In genomic region chr1:158285756-158286241, GRCh38 we compare ENCODE assay signal across 1 cellular context.
A peak's percentile ranks its signal among the peaks of the same experiment; 100 is the strongest.
TF ChIP-seq lines count a peak whose summit lies in the region.

No MANE protein-coding gene starts in this region.

TF ChIP-seq in GM12878, 131 proteins besides CTCF, POLR2A, EP300 and RAD21 (continued from another document and continues in another):
- TF ChIP-seq CBX5 (IDR thresholded peaks at IDR 0.05; ENCODE audit: low read depth) (0 out of 2 replicates have a peak, but pooled peaks have one; percentile 58), ZNF24 (IDR thresholded peaks at IDR 0.05) (peak; percentile 67; the same call in 1 of the 2 replicates), ZNF274 (IDR thresholded peaks at IDR 0.05; ENCODE audit: insufficient read depth, insufficient read length) (no peak), RUNX3 (IDR thresholded peaks at IDR 0.05; ENCODE audit: low read length) (peak; percentile 92), POLR2AphosphoS2 (IDR thresholded peaks at IDR 0.05; ENCODE audit: low read depth, low read length) (no peak), IRF3 (IDR thresholded peaks at IDR 0.05) (no peak), STAT1 (conservative IDR thresholded peaks at IDR 0.05) (no peak), E2F8 (IDR thresholded peaks at IDR 0.05; ENCODE audit: low read depth, partially characterized antibody) (no peak), RELA (IDR thresholded peaks at IDR 0.05; ENCODE audit: borderline replicate concordance, partially characterized antibody) (peak; percentile 23), BRCA1 (IDR thresholded peaks at IDR 0.05; ENCODE audit: low read depth, low read length) (no peak), IKZF1 (conservative IDR thresholded peaks at IDR 0.05) (peak; percentile 99), EED (IDR thresholded peaks at IDR 0.05; ENCODE audit: low read depth) (peak; percentile 98), RELB (IDR thresholded peaks at IDR 0.05; ENCODE audit: low read depth) (peak; percentile 95), FOXK2 (IDR thresholded peaks at IDR 0.05) (no peak), TARDBP (IDR thresholded peaks at IDR 0.05; ENCODE audit: borderline replicate concordance) (0 out of 2 replicates have a peak, but pooled peaks have one; percentile 18), EGR1 (IDR thresholded peaks at IDR 0.05; ENCODE audit: borderline replicate concordance in 1 of 2, low read depth in 2 of 2, low read length in 2 of 2) (peak in 1 of 2 experiments; percentile 74; a peak in 1 of 3 replicates), MYB (IDR thresholded peaks at IDR 0.05; ENCODE audit: borderline replicate concordance, low read depth, low read length) (no peak), DPF2 (IDR thresholded peaks at IDR 0.05) (peak; percentile 94), TBL1XR1 (IDR thresholded peaks at IDR 0.05; ENCODE audit: low read depth, low read length) (peak; percentile 75; the same call in 1 of the 2 replicates), CREB1 (IDR thresholded peaks at IDR 0.05; ENCODE audit: low read depth) (peak; percentile 34), SMC3 (IDR thresholded peaks at IDR 0.05; ENCODE audit: borderline replicate concordance, low read length) (no peak), JUND (IDR thresholded peaks at IDR 0.05; ENCODE audit: low read depth, low read length) (0 out of 2 replicates have a peak, but pooled peaks have one; percentile 11), SIN3A (IDR thresholded peaks at IDR 0.05; ENCODE audit: low read depth, low read length) (no peak), CHD1 (IDR thresholded peaks at IDR 0.05; ENCODE audit: low read depth, low read length) (no peak), MEF2A (IDR thresholded peaks at IDR 0.05; ENCODE audit: insufficient read depth, low read depth, low read length) (peak; percentile 49; the same call in 1 of the 2 replicates), RB1 (IDR thresholded peaks at IDR 0.05; ENCODE audit: borderline replicate concordance) (0 out of 2 replicates have a peak, but pooled peaks have one; percentile 26), STAT3 (IDR thresholded peaks at IDR 0.05; ENCODE audit: low read depth, low read length) (no peak), BMI1 (IDR thresholded peaks at IDR 0.05; ENCODE audit: borderline replicate concordance) (no peak; the same call in 1 of the 2 replicates), HDGF (IDR thresholded peaks at IDR 0.05) (peak; percentile 68; the same call in 1 of the 2 replicates), KLF5 (IDR thresholded peaks at IDR 0.05; ENCODE audit: partially characterized antibody) (peak; percentile 39), ZSCAN29 (IDR thresholded peaks at IDR 0.05) (no peak), ZBTB11 (CRISPR knock-in tag; IDR thresholded peaks at IDR 0.05) (no peak), PML (IDR thresholded peaks at IDR 0.05; ENCODE audit: low read length) (peak; percentile 27; the same call in 1 of the 2 replicates), IRF4 (IDR thresholded peaks at IDR 0.05; ENCODE audit: low read depth, low read length) (peak; percentile 69), PAX5 (IDR thresholded peaks at IDR 0.05; ENCODE audit: borderline replicate concordance, low read depth, low read length) (peak; percentile 90), CEBPB (IDR thresholded peaks at IDR 0.05; ENCODE audit: borderline replicate concordance in 1 of 2, low read depth in 2 of 2, low read length in 2 of 2) (no peak), HSF1 (IDR thresholded peaks at IDR 0.05; ENCODE audit: low read depth, low read length) (no peak), ELK1 (IDR thresholded peaks at IDR 0.05; ENCODE audit: low read depth, low read length) (no peak), ZNF217 (IDR thresholded peaks at IDR 0.05) (no peak; the same call in 1 of the 2 replicates)
- TF ChIP-seq, protein P1, sequence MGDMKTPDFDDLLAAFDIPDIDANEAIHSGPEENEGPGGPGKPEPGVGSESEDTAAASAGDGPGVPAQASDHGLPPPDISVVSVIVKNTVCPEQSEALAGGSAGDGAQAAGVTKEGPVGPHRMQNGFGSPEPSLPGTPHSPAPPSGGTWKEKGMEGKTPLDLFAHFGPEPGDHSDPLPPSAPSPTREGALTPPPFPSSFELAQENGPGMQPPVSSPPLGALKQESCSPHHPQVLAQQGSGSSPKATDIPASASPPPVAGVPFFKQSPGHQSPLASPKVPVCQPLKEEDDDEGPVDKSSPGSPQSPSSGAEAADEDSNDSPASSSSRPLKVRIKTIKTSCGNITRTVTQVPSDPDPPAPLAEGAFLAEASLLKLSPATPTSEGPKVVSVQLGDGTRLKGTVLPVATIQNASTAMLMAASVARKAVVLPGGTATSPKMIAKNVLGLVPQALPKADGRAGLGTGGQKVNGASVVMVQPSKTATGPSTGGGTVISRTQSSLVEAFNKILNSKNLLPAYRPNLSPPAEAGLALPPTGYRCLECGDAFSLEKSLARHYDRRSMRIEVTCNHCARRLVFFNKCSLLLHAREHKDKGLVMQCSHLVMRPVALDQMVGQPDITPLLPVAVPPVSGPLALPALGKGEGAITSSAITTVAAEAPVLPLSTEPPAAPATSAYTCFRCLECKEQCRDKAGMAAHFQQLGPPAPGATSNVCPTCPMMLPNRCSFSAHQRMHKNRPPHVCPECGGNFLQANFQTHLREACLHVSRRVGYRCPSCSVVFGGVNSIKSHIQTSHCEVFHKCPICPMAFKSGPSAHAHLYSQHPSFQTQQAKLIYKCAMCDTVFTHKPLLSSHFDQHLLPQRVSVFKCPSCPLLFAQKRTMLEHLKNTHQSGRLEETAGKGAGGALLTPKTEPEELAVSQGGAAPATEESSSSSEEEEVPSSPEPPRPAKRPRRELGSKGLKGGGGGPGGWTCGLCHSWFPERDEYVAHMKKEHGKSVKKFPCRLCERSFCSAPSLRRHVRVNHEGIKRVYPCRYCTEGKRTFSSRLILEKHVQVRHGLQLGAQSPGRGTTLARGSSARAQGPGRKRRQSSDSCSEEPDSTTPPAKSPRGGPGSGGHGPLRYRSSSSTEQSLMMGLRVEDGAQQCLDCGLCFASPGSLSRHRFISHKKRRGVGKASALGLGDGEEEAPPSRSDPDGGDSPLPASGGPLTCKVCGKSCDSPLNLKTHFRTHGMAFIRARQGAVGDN (IDR thresholded peaks at IDR 0.05) = no peak
- TF ChIP-seq, protein P2, sequence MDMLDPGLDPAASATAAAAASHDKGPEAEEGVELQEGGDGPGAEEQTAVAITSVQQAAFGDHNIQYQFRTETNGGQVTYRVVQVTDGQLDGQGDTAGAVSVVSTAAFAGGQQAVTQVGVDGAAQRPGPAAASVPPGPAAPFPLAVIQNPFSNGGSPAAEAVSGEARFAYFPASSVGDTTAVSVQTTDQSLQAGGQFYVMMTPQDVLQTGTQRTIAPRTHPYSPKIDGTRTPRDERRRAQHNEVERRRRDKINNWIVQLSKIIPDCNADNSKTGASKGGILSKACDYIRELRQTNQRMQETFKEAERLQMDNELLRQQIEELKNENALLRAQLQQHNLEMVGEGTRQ (IDR thresholded peaks at IDR 0.05; ENCODE audit: borderline replicate concordance, low read depth, low read length) = peak; percentile 75
- TF ChIP-seq, protein P3, sequence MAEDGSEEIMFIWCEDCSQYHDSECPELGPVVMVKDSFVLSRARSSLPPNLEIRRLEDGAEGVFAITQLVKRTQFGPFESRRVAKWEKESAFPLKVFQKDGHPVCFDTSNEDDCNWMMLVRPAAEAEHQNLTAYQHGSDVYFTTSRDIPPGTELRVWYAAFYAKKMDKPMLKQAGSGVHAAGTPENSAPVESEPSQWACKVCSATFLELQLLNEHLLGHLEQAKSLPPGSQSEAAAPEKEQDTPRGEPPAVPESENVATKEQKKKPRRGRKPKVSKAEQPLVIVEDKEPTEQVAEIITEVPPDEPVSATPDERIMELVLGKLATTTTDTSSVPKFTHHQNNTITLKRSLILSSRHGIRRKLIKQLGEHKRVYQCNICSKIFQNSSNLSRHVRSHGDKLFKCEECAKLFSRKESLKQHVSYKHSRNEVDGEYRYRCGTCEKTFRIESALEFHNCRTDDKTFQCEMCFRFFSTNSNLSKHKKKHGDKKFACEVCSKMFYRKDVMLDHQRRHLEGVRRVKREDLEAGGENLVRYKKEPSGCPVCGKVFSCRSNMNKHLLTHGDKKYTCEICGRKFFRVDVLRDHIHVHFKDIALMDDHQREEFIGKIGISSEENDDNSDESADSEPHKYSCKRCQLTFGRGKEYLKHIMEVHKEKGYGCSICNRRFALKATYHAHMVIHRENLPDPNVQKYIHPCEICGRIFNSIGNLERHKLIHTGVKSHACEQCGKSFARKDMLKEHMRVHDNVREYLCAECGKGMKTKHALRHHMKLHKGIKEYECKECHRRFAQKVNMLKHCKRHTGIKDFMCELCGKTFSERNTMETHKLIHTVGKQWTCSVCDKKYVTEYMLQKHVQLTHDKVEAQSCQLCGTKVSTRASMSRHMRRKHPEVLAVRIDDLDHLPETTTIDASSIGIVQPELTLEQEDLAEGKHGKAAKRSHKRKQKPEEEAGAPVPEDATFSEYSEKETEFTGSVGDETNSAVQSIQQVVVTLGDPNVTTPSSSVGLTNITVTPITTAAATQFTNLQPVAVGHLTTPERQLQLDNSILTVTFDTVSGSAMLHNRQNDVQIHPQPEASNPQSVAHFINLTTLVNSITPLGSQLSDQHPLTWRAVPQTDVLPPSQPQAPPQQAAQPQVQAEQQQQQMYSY (CRISPR knock-in tag; IDR thresholded peaks at IDR 0.05) = no peak
